Comparison of ENCODE assay signal across 21 cellular contexts in the genomic region with DNA sequence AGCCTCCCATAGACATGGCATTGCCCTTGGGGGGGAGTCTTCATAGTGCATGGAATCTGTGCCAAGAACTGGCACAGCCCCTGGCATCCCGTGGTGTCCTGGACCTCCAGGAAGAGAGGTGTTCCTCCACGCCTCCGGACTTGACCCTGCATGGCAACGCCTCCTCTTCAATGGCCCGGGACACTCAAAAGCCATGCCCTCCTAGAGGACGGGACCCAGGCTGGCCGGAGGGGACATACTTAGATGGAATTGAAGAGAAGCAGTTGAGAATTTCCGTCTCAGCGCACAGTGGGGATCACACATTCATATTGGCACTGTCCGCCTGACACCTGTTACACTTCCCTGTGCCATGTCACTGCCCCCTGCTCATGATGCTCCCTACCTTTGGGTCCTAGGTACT. TPM values are rescaled to one million over a fixed set of nuclear protein-coding genes. Genes with fewer than 3 reads are reported as not detected.
DNase-seq lines count a peak whose midpoint lies in the region; ATAC-seq and TF ChIP-seq lines count a peak whose summit lies in the region.
"Had no signal": no experiment of that assay in that cellular context is flagged by ENCODE, and none has a peak within 500 bp of the region (broad histone marks: within the 10 kb centered on the region; RNA-seq: fewer than 3 reads in every experiment).

No MANE protein-coding gene starts in this region.

- no peak for TF ChIP-seq CTCF in upper lobe of right lung (IDR thresholded peaks at IDR 0.05)

- ATAC-seq in upper lobe of right lung (no peak), HG03460 (IDR thresholded peaks at IDR 0.05; ENCODE audit: unreplicated experiment) (no peak)
- ATAC-seq: GM12878 had no signal

- H3K27me3 ChIP-seq in upper lobe of right lung: no peaks in the 10 kb centered on the region
- H3K27me3 ChIP-seq: BE2C had no signal

- H3K4me1 ChIP-seq in upper lobe of right lung: peaks cover 5% of the 10 kb centered on the region
- H3K4me1 ChIP-seq: BE2C had no signal

- intact Hi-C loops in upper lobe of right lung (cut with DNase I): no loop called here

- no peaks in the 10 kb centered on the region for H3K9me3 ChIP-seq in upper lobe of right lung
- H3K9me3 ChIP-seq: BE2C, Caco-2 had no signal

- H3K36me3 ChIP-seq in upper lobe of right lung: no peaks in the 10 kb centered on the region
- H3K36me3 ChIP-seq: BE2C had no signal

- H3K4me3 ChIP-seq in upper lobe of right lung: no peak overlapping the region
- H3K4me3 ChIP-seq: GM12878 had no signal

- DNase-seq in activated effector memory CD4-positive, alpha-beta T cell treated with anti-CD3 and anti-CD28 coated beads, Interleukin-2, amount 50 U/mL, for 16 hours: peak; percentile 56
- DNase-seq in activated effector memory CD4-positive, alpha-beta T cell treated with Interleukin-2 at 50 U/mL for 16 hours: no peak
- DNase-seq in ecto neural progenitor cell (ENCODE audit: low spot score) (peak; percentile 26), mucosa of gallbladder (ENCODE audit: low spot score) (peak; percentile 6), upper lobe of right lung (peak; percentile 40), COLO829 (ENCODE audit: low spot score) (no peak), SHP77 (lab: John Stamatoyannopoulos, UW) (no peak)
- DNase-seq: BE2C; Caco-2; CD4-positive, CD25-positive, alpha-beta regulatory T cell; EL; MV-4-11; NCI-H187; NCI-H2107; NCI-H510A; NCI-H774; OCI-M1 had no signal

- no peak overlapping the region for H3K27ac ChIP-seq in upper lobe of right lung
- H3K27ac ChIP-seq: HL-60, KMS-11 had no signal

RNA-seq across cellular contexts. Expression of gene TENT5C, which starts 38.4 kb away (rescaled TPM):
- total RNA-seq in mucosa of gallbladder (8.1 TPM), upper lobe of right lung (13.7 TPM)

Comparison
In these comparisons a context has a peak if more than half of its experiments do, and no peak if none do; other contexts are left out.
1. DNase-seq: peak in activated effector memory CD4-positive, alpha-beta T cell treated with anti-CD3 and anti-CD28 coated beads, Interleukin-2, amount 50 U/mL, for 16 hours (single experiment), ecto neural progenitor cell (single experiment), mucosa of gallbladder (single experiment) and upper lobe of right lung (single experiment); none in activated effector memory CD4-positive, alpha-beta T cell treated with Interleukin-2 at 50 U/mL for 16 hours (single experiment), COLO829 (single experiment) and SHP77 (0 of 2).